ENCODE assay signal across 27 cellular contexts in the genomic region with DNA sequence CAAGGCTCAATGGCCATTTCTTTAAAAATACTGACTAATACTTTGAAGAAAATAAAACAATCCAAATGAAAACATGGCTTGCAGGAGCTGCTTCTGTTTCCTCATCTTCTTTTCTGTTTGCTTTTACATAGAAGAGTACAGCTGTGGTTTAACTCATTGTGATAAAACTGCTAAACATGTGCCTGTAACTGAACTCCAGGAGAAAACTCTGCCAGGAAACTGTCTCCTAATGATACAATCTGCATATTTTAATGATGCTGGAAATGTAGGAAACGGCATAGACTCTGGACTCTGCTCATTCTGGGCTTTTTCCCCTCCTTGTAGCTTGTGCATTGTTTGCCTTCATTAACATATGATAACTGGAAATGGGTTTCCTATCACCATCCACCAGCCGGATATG.
"Had no signal": no experiment of that assay in that cellular context is flagged by ENCODE, and none has a peak within 500 bp of the region (broad histone marks: within the 10 kb centered on the region; RNA-seq: fewer than 3 reads in every experiment).

No MANE protein-coding gene starts in this region.

- H3K9me3 Mint-ChIP-seq: activated CD4-positive, alpha-beta T cell treated with anti-CD3 and anti-CD28 coated beads, Interleukin-2, amount 10 ng/mL, durations not matched to agents 7 days and 5 days; activated naive CD4-positive, alpha-beta T cell treated with anti-CD3 and anti-CD28 coated beads, Interleukin-2, amount 50 U/mL, for 24 hours; activated T-helper 1 cell treated with anti-CD3 and anti-CD28 coated beads, Interleukin-12 subunit alpha, Interleukin-12 subunit beta, Interleukin-2, Interleukin-4 antibody, amounts not matched to agents 30 ng/mL and 10 ng/mL and 1 ng/mL, durations not matched to agents 14 hours and 24 hours and 36 hours; T-helper 1 cell treated with Interleukin-12 subunit alpha and Interleukin-12 subunit beta and Interleukin-4 antibody, amounts not matched to agents 30 μg/mL and 1 μg/mL, for 36 hours had no signal

- H3K4me1 Mint-ChIP-seq: activated CD4-positive, alpha-beta T cell treated with anti-CD3 and anti-CD28 coated beads, Interleukin-2, amount 10 ng/mL, durations not matched to agents 7 days and 5 days; activated naive CD4-positive, alpha-beta T cell treated with anti-CD3 and anti-CD28 coated beads, Interleukin-2, amount 50 U/mL, for 24 hours; naive thymus-derived CD8-positive, alpha-beta T cell had no signal

- H3K27ac ChIP-seq: coronary artery, esophagus squamous epithelium, foreskin keratinocyte, left lung, neutrophil, pancreas, thyroid gland, upper lobe of right lung, VCaP had no signal

- H3K4me3 ChIP-seq: coronary artery, esophagus squamous epithelium, left lung, lung, pancreas, thyroid gland, upper lobe of right lung had no signal

- H3K36me3 Mint-ChIP-seq: activated naive CD4-positive, alpha-beta T cell treated with anti-CD3 and anti-CD28 coated beads, Interleukin-2, amount 50 U/mL, for 24 hours; mesothelial cell of epicardium; naive thymus-derived CD8-positive, alpha-beta T cell had no signal

- H3K36me3 ChIP-seq: esophagus squamous epithelium, left lung, neutrophil, pancreas, thyroid gland, upper lobe of right lung had no signal

- H3K27me3 ChIP-seq: esophagus squamous epithelium, foreskin keratinocyte, left lung, neutrophil, pancreas, thyroid gland, upper lobe of right lung had no signal

- H3K4me3 Mint-ChIP-seq: activated CD4-positive, alpha-beta T cell treated with anti-CD3 and anti-CD28 coated beads, Interleukin-2, amount 10 ng/mL, durations not matched to agents 7 days and 5 days; activated CD8-positive, alpha-beta T cell treated with anti-CD3 and anti-CD28 coated beads, Interleukin-2, amount 10 ng/mL, durations not matched to agents 7 days and 5 days; activated naive CD4-positive, alpha-beta T cell treated with anti-CD3 and anti-CD28 coated beads, Interleukin-2, amount 50 U/mL, for 24 hours; activated T-helper 1 cell treated with anti-CD3 and anti-CD28 coated beads, Interleukin-12 subunit alpha, Interleukin-12 subunit beta, Interleukin-2, Interleukin-4 antibody, amounts not matched to agents 30 ng/mL and 10 ng/mL and 1 ng/mL, durations not matched to agents 14 hours and 24 hours and 36 hours; mesothelial cell of epicardium; naive thymus-derived CD8-positive, alpha-beta T cell; T-helper 1 cell treated with Interleukin-12 subunit alpha and Interleukin-12 subunit beta and Interleukin-4 antibody, amounts not matched to agents 30 μg/mL and 1 μg/mL, for 36 hours had no signal

- ATAC-seq: activated CD8-positive, alpha-beta T cell treated with anti-CD3 and anti-CD28 coated beads, Interleukin-2, amount 10 ng/mL, durations not matched to agents 7 days and 5 days; foreskin keratinocyte; left lung; naive thymus-derived CD8-positive, alpha-beta T cell; pancreas; right cardiac atrium; stimulated activated naive CD8-positive, alpha-beta T cell treated with anti-CD3 and anti-CD28 coated beads, Interleukin-15, Interleukin-2, amounts not matched to agents 100 U/mL and 50 U/mL, for 24 hours; upper lobe of right lung had no signal

- H3K9me3 ChIP-seq: esophagus squamous epithelium, left lung, neutrophil, pancreas, thyroid gland, upper lobe of right lung had no signal

- H3K27me3 Mint-ChIP-seq: activated CD4-positive, alpha-beta T cell treated with anti-CD3 and anti-CD28 coated beads, Interleukin-2, amount 10 ng/mL, durations not matched to agents 7 days and 5 days; activated naive CD4-positive, alpha-beta T cell treated with anti-CD3 and anti-CD28 coated beads, Interleukin-2, amount 50 U/mL, for 24 hours; naive thymus-derived CD8-positive, alpha-beta T cell had no signal

- H3K4me1 ChIP-seq: esophagus squamous epithelium, foreskin keratinocyte, left lung, pancreas, thyroid gland, upper lobe of right lung had no signal

- H3K27ac Mint-ChIP-seq: activated CD4-positive, alpha-beta T cell treated with anti-CD3 and anti-CD28 coated beads, Interleukin-2, amount 10 ng/mL, durations not matched to agents 7 days and 5 days; activated CD8-positive, alpha-beta T cell treated with anti-CD3 and anti-CD28 coated beads, Interleukin-2, amount 10 ng/mL, durations not matched to agents 7 days and 5 days; activated naive CD4-positive, alpha-beta T cell treated with anti-CD3 and anti-CD28 coated beads, Interleukin-2, amount 50 U/mL, for 24 hours; activated T-helper 1 cell treated with anti-CD3 and anti-CD28 coated beads, Interleukin-12 subunit alpha, Interleukin-12 subunit beta, Interleukin-2, Interleukin-4 antibody, amounts not matched to agents 30 ng/mL and 10 ng/mL and 1 ng/mL, durations not matched to agents 14 hours and 24 hours and 36 hours; mesothelial cell of epicardium; naive thymus-derived CD8-positive, alpha-beta T cell; T-helper 1 cell treated with Interleukin-12 subunit alpha and Interleukin-12 subunit beta and Interleukin-4 antibody, amounts not matched to agents 30 μg/mL and 1 μg/mL, for 36 hours had no signal

- DNase-seq: activated CD4-positive, alpha-beta T cell treated with anti-CD3 and anti-CD28 coated beads, Interleukin-2, amount 10 ng/mL, durations not matched to agents 7 days and 5 days; activated CD4-positive, CD25-positive, alpha-beta regulatory T cell treated with anti-CD3 and anti-CD28 coated beads, Interleukin-2, amount 50 U/mL, for 72 hours; activated CD8-positive, alpha-beta T cell treated with anti-CD3 and anti-CD28 coated beads, Interleukin-2, amount 10 ng/mL, durations not matched to agents 7 days and 5 days; activated gamma-delta T cell treated with Interleukin-2 at 50 U/mL for 16 hours; aorta; cerebellar nuclear complex; esophagus squamous epithelium; foreskin keratinocyte; left lung; naive thymus-derived CD8-positive, alpha-beta T cell; pancreas; right cardiac atrium; stimulated activated CD4-positive, alpha-beta T cell treated with anti-CD3 and anti-CD28 coated beads, Interleukin-12 subunit alpha, Interleukin-12 subunit beta, amount 100 ng/mL, for 4 hours; stimulated activated CD4-positive, alpha-beta T cell treated with anti-CD3 and anti-CD28 coated beads, Interleukin-4, amount 100 ng/mL, for 4 hours; stimulated activated naive CD8-positive, alpha-beta T cell treated with anti-CD3 and anti-CD28 coated beads, Interleukin-15, Interleukin-2, amounts not matched to agents 100 U/mL and 50 U/mL, for 24 hours; substantia nigra; T1000; thyroid gland; upper lobe of right lung had no signal
